Comparison of ENCODE assay signal across 15 cellular contexts in the genomic region with DNA sequence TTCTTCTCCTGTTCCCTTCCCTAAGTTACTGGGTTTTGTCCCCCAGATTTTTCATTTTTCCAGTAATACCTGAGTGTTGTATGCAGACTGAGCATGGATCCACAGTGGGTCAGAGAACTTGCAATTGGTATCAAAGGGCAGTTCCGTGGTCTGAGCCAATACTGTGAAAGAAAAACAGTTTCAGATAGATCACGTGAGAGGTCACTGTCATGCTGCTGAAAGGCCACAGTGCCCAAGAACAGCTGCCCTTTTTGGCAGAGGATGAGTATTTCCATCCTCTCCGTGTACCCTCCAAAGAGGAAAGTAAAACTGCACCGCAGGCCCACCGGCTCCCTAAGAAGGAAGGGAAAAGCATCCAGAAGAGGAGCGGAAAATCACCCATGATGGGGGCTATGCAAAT.
A peak's percentile ranks its signal among the peaks of the same experiment; 100 is the strongest.
DNase-seq lines count a peak whose midpoint lies in the region; ATAC-seq and TF ChIP-seq lines count a peak whose summit lies in the region.
"Had no signal": no experiment of that assay in that cellular context is flagged by ENCODE, and none has a peak within 500 bp of the region (broad histone marks: within the 10 kb centered on the region; RNA-seq: fewer than 3 reads in every experiment).

No MANE protein-coding gene starts in this region.

- TF ChIP-seq CTCF in Calu3 (IDR thresholded peaks at IDR 0.05; ENCODE audit: unreplicated experiment), result no peak

- no peaks in the 10 kb centered on the region for H3K4me1 Mint-ChIP-seq in Calu3 (ENCODE audit: low read depth, unreplicated experiment)

- H3K27ac ChIP-seq in caudate nucleus (ENCODE audit: low read depth, low read length), result peak overlapping the region; percentile 52

- intact Hi-C loops in posterior vena cava (cut with DNase I), result loop anchor here (5.0 to 10.0 kb wide), 3 partner anchors 266 to 1066 kb away; partner anchors contain the start of gene GRIK4 (in 2 of the 2)
- intact Hi-C loops in Calu3 (cut with micrococcal nuclease; ENCODE audit: unreplicated experiment), result loop anchor here (10.0 kb wide), 1 partner anchor 446 kb away; no protein-coding TSS in a partner anchor

- ATAC-seq in HG03159 (IDR thresholded peaks at IDR 0.05; ENCODE audit: unreplicated experiment), result no peak
- ATAC-seq: CD8-positive, alpha-beta T cell; GM23338 had no signal

- BruUV-seq in Calu3 (replicated peaks; lab: Mats Ljungman, UMichigan), result no TSS peak

- H3K27ac Mint-ChIP-seq in Calu3 (ENCODE audit: unreplicated experiment), result no peak overlapping the region
- H3K27ac Mint-ChIP-seq: CD8-positive, alpha-beta T cell; GM23338; H9 had no signal

- peak in 4 of 61 donors; percentile 5 to 26 (median 12) for DNase-seq in caudate nucleus (lab: John Stamatoyannopoulos, UW)
- DNase-seq in globus pallidus (ENCODE audit: low spot score), result peak; percentile 55
- DNase-seq in midbrain (lab: John Stamatoyannopoulos, UW), result peak; percentile 9
- peak; percentile 23 for DNase-seq in posterior vena cava (ENCODE audit: low spot score)
- DNase-seq in activated T-cell treated with anti-CD3 and anti-CD28 coated beads, Interleukin-2, amount 50 U/mL, for 48 hours, result no peak
- no peak for DNase-seq in activated naive CD4-positive, alpha-beta T cell treated with anti-CD3 and anti-CD28 coated beads, Interleukin-2, amount 50 U/mL, for 16 hours
- DNase-seq in Calu3, result no peak
- DNase-seq: CD8-positive, alpha-beta T cell; COR-L47; DMS53; GF-D8; H9 had no signal

- peaks cover 56% of the 10 kb centered on the region for H3K27me3 Mint-ChIP-seq in Calu3 (ENCODE audit: unreplicated experiment)

- H3K4me3 Mint-ChIP-seq in Calu3 (ENCODE audit: low read depth, unreplicated experiment), result no peak overlapping the region
- H3K4me3 Mint-ChIP-seq: CD14-positive monocyte; CD8-positive, alpha-beta T cell; GM23338; H9 had no signal

- H3K36me3 Mint-ChIP-seq in Calu3 (ENCODE audit: insufficient read depth, unreplicated experiment), result peaks cover 5% of the 10 kb centered on the region
- H3K36me3 Mint-ChIP-seq: CD14-positive monocyte; CD8-positive, alpha-beta T cell had no signal

- CTCF ChIA-PET in Calu3 (lab: Charles Lee), result no interaction called here

- H3K9me3 Mint-ChIP-seq in Calu3 (ENCODE audit: low read depth, unreplicated experiment), result no peaks in the 10 kb centered on the region
- H3K9me3 Mint-ChIP-seq: CD14-positive monocyte; CD8-positive, alpha-beta T cell; GM23338; H9 had no signal

Comparison
In these comparisons a context has a peak if more than half of its experiments do, and no peak if none do; other contexts are left out.
1. DNase-seq: peak in globus pallidus (single experiment), midbrain (single experiment) and posterior vena cava (single experiment); none in activated T-cell treated with anti-CD3 and anti-CD28 coated beads, Interleukin-2, amount 50 U/mL, for 48 hours (0 of 2), activated naive CD4-positive, alpha-beta T cell treated with anti-CD3 and anti-CD28 coated beads, Interleukin-2, amount 50 U/mL, for 16 hours (single experiment) and Calu3 (single experiment).